ENCODE assay signal across 1 cellular context in genomic region chr2:129113776-129114175, GRCh38.
TF ChIP-seq lines count a peak whose summit lies in the region.

No MANE protein-coding gene starts in this region.

TF ChIP-seq in GM12878, 131 proteins besides CTCF, POLR2A, EP300 and RAD21 (continued from another document and continues in another):
- TF ChIP-seq BCLAF1 (IDR thresholded peaks at IDR 0.05), result no peak
- TF ChIP-seq ZZZ3 (IDR thresholded peaks at IDR 0.05; ENCODE audit: control insufficient read depth, insufficient read length, low read depth), result no peak
- TF ChIP-seq MAX (IDR thresholded peaks at IDR 0.05; ENCODE audit: low read depth, low read length), result no peak
- no peak for TF ChIP-seq ZBTB4 (CRISPR knock-in tag; IDR thresholded peaks at IDR 0.05)
- no peak for TF ChIP-seq SMAD5 (IDR thresholded peaks at IDR 0.05; ENCODE audit: low read depth)
- no peak for TF ChIP-seq CHD2 (IDR thresholded peaks at IDR 0.05; ENCODE audit: borderline replicate concordance, low read depth, low read length)
- TF ChIP-seq IKZF2 (IDR thresholded peaks at IDR 0.05), result peak; percentile 65 to 75
- no peak for TF ChIP-seq RCOR1 (conservative IDR thresholded peaks at IDR 0.05; ENCODE audit: low read depth, low read length)
- TF ChIP-seq CBX3 (IDR thresholded peaks at IDR 0.05; ENCODE audit: borderline replicate concordance, low read depth), result no peak
- no peak for TF ChIP-seq CBX5 (IDR thresholded peaks at IDR 0.05; ENCODE audit: low read depth)
- no peak for TF ChIP-seq ELK1 (IDR thresholded peaks at IDR 0.05; ENCODE audit: low read depth, low read length)
- TF ChIP-seq ZNF622 (IDR thresholded peaks at IDR 0.05), result no peak
- TF ChIP-seq MXI1 (IDR thresholded peaks at IDR 0.05; ENCODE audit: low read depth, low read length), result no peak
- peak; percentile 65; the same call in 1 of the 2 replicates for TF ChIP-seq ATF2 (IDR thresholded peaks at IDR 0.05; ENCODE audit: low read length)
- no peak for TF ChIP-seq POLR2AphosphoS5 (IDR thresholded peaks at IDR 0.05; ENCODE audit: low read length)
- no peak for TF ChIP-seq FOXK2 (IDR thresholded peaks at IDR 0.05)
- no peak for TF ChIP-seq YY1 (IDR thresholded peaks at IDR 0.05; ENCODE audit: low read depth, low read length)
- TF ChIP-seq NKRF (conservative IDR thresholded peaks at IDR 0.05), result no peak
- peak; percentile 23; the same call in 1 of the 2 replicates for TF ChIP-seq NR2F1 (conservative IDR thresholded peaks at IDR 0.05)
- TF ChIP-seq ETV6 (conservative IDR thresholded peaks at IDR 0.05 in 1 of 2, IDR thresholded peaks at IDR 0.05 in 1 of 2; ENCODE audit: borderline replicate concordance in 1 of 2, low read depth in 1 of 2), result no peak
- TF ChIP-seq SREBF2 (IDR thresholded peaks at IDR 0.05; ENCODE audit: low read length), result no peak
- no peak for TF ChIP-seq SMARCA5 (IDR thresholded peaks at IDR 0.05)
- TF ChIP-seq SIX5 (IDR thresholded peaks at IDR 0.05; ENCODE audit: low read depth, low read length, severe bottlenecking), result no peak
- TF ChIP-seq NRF1 (conservative IDR thresholded peaks at IDR 0.05; ENCODE audit: low read depth, low read length), result no peak
- TF ChIP-seq FOS (IDR thresholded peaks at IDR 0.05; ENCODE audit: borderline replicate concordance, extremely low read depth, insufficient read length), result no peak
- TF ChIP-seq SRF (IDR thresholded peaks at IDR 0.05; ENCODE audit: low read depth in 2 of 2, low read length in 2 of 2), result no peak
- TF ChIP-seq CREB1 (IDR thresholded peaks at IDR 0.05; ENCODE audit: low read depth), result no peak
- TF ChIP-seq JUNB (IDR thresholded peaks at IDR 0.05), result peak; percentile 89
- TF ChIP-seq RB1 (IDR thresholded peaks at IDR 0.05; ENCODE audit: borderline replicate concordance), result no peak
- TF ChIP-seq CHD4 (IDR thresholded peaks at IDR 0.05), result no peak
- TF ChIP-seq NBN (IDR thresholded peaks at IDR 0.05), result no peak
- TF ChIP-seq ZBTB33 (IDR thresholded peaks at IDR 0.05), result no peak
- TF ChIP-seq RELB (IDR thresholded peaks at IDR 0.05; ENCODE audit: low read depth), result peak; percentile 40; the same call in 1 of the 2 replicates
- no peak for TF ChIP-seq POLR2AphosphoS2 (IDR thresholded peaks at IDR 0.05; ENCODE audit: low read depth, low read length)
- TF ChIP-seq STAT3 (IDR thresholded peaks at IDR 0.05; ENCODE audit: low read depth, low read length), result no peak
- no peak for TF ChIP-seq USF1 (IDR thresholded peaks at IDR 0.05; ENCODE audit: borderline replicate concordance, extremely low read length, insufficient read depth, low read depth, low read length)
- no peak for TF ChIP-seq CEBPZ (IDR thresholded peaks at IDR 0.05; ENCODE audit: low read depth, low read length)
- TF ChIP-seq NFYA (IDR thresholded peaks at IDR 0.05; ENCODE audit: borderline replicate concordance, low read depth, low read length), result no peak
- TF ChIP-seq RUNX3 (IDR thresholded peaks at IDR 0.05; ENCODE audit: low read length), result peak; percentile 77
- TF ChIP-seq MYB (IDR thresholded peaks at IDR 0.05; ENCODE audit: borderline replicate concordance, low read depth, low read length), result no peak
- TF ChIP-seq BCL3 (IDR thresholded peaks at IDR 0.05; ENCODE audit: borderline replicate concordance, insufficient read depth, low read depth, low read length, poor library complexity, severe bottlenecking), result no peak
- peak; percentile 95 for TF ChIP-seq NFIC (IDR thresholded peaks at IDR 0.05; ENCODE audit: low read depth, low read length)
